ENCODE assay signal across 15 cellular contexts in genomic region chr15:59413577-59413976, GRCh38. TPM values are rescaled to one million over a fixed set of nuclear protein-coding genes. Genes with fewer than 3 reads are reported as not detected.
"Had no signal": no experiment of that assay in that cellular context is flagged by ENCODE, and none has a peak within 500 bp of the region (broad histone marks: within the 10 kb centered on the region; RNA-seq: fewer than 3 reads in every experiment).

No MANE protein-coding gene starts in this region.

- H3K4me1 ChIP-seq: adrenal gland, gastroesophageal sphincter, left ventricle myocardium inferior had no signal

- DNase-seq: adrenal gland; effector memory CD4-positive, alpha-beta T cell; left ventricle myocardium inferior; mesenchymal stem cell; stimulated activated CD4-positive, alpha-beta T cell treated with anti-CD3 and anti-CD28 coated beads, Interleukin-12 subunit alpha, Interleukin-12 subunit beta, amount 100 ng/mL, for 4 hours had no signal

- H3K36me3 Mint-ChIP-seq: activated CD4-positive, alpha-beta memory T cell treated with anti-CD3 and anti-CD28 coated beads for 36 hours had no signal

- H3K9me3 Mint-ChIP-seq: activated CD4-positive, alpha-beta memory T cell treated with anti-CD3 and anti-CD28 coated beads for 36 hours; neural crest cell had no signal

- ATAC-seq: gastroesophageal sphincter had no signal

- H3K36me3 ChIP-seq: adrenal gland, gastroesophageal sphincter, left ventricle myocardium inferior, stomach, thoracic aorta had no signal

- H3K4me1 Mint-ChIP-seq: neural crest cell had no signal

- H3K9me3 ChIP-seq: adrenal gland, gastroesophageal sphincter, left ventricle myocardium inferior, stomach, thoracic aorta had no signal

- H3K4me3 ChIP-seq: adrenal gland, coronary artery, gastroesophageal sphincter, left ventricle myocardium inferior, stomach, thoracic aorta had no signal

- H3K27me3 ChIP-seq: gastroesophageal sphincter, stomach had no signal

- H3K4me3 Mint-ChIP-seq: activated CD4-positive, alpha-beta memory T cell treated with anti-CD3 and anti-CD28 coated beads for 36 hours; neural crest cell had no signal

- H3K27ac Mint-ChIP-seq: activated CD4-positive, alpha-beta memory T cell treated with anti-CD3 and anti-CD28 coated beads for 36 hours had no signal

- H3K27ac ChIP-seq: adrenal gland, coronary artery, epithelial cell of prostate, gastroesophageal sphincter, left ventricle myocardium inferior, thoracic aorta had no signal

- FAIRE-seq: keratinocyte, urothelium cell line had no signal

RNA-seq across cellular contexts. Expression of gene FAM81A, which starts 24.4 kb away (rescaled TPM):
- total RNA-seq: activated CD4-positive, alpha-beta memory T cell treated with anti-CD3 and anti-CD28 coated beads for 36 hours; osteocyte had no signal
